In the genomic region with DNA sequence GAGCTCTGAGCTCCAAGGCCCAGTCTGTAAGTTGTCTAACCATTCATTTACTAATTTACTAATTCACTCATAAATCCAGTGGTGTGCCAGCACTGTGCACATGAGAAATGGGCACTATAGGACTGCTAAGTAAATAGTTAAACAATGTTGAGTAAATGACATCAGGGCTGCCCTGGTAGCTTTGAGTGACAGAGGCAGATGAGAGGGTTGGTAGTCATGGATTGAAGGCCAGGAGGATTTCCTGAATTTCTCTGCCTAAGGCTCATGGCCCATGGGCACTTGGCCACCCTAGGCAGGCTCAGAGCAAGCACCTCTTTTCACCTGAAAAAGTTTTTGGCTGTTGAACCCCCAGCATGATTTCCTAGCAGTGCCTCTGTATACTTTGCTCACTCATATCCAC, we compare ENCODE assay signal across 18 cellular contexts.
A peak's percentile ranks its signal among the peaks of the same experiment; 100 is the strongest.
DNase-seq lines count a peak whose midpoint lies in the region; ATAC-seq and TF ChIP-seq lines count a peak whose summit lies in the region.
"Had no signal": no experiment of that assay in that cellular context is flagged by ENCODE, and none has a peak within 500 bp of the region (broad histone marks: within the 10 kb centered on the region; RNA-seq: fewer than 3 reads in every experiment).

No MANE protein-coding gene starts in this region.

- no peak for ATAC-seq in GM23338
- ATAC-seq: HepG2 had no signal

- DNase-seq in GM23338 (ENCODE audit: low spot score) = no peak
- DNase-seq in SJCRH30 = peak; percentile 55 to 68
- DNase-seq in myocyte (ENCODE audit: low read depth) = peak; percentile 88
- no peak for DNase-seq in mesenteric fat pad (ENCODE audit: low spot score)
- no peak for DNase-seq in activated CD8-positive, alpha-beta memory T cell treated with anti-CD3 and anti-CD28 coated beads, Interleukin-2, amount 50 U/mL, for 48 hours
- no peak for DNase-seq in D341Med (ENCODE audit: low spot score)
- no peak for DNase-seq in right atrium auricular region (ENCODE audit: low spot score)
- DNase-seq: ACHN; BE2C; C1 segment of cervical spinal cord; CD4-positive, CD25-positive, alpha-beta regulatory T cell; CD8-positive, alpha-beta memory T cell; COR-L47; DMS79 treated with DMSO at 0.1 percent for 48 hours; GF-D8; H9 had no signal

- H2AFZ ChIP-seq in GM23338 = peak overlapping the region; percentile 89

- H3K4me3 Mint-ChIP-seq in GM23338 = no peak overlapping the region
- H3K4me3 Mint-ChIP-seq: CD4-positive, CD25-positive, alpha-beta regulatory T cell; CD8-positive, alpha-beta memory T cell; H9; IgD-negative memory B cell had no signal

- no peaks in the 10 kb centered on the region for H3F3A ChIP-seq in GM23338 (replicated peaks; ENCODE audit: low read depth)

- H3K27me3 Mint-ChIP-seq in GM23338 (ENCODE audit: insufficient read depth, low read depth, poor library complexity) = no peaks in the 10 kb centered on the region
- H3K27me3 Mint-ChIP-seq: CD4-positive, CD25-positive, alpha-beta regulatory T cell; IgD-negative memory B cell had no signal

- H3K36me3 ChIP-seq in GM23338 (ENCODE audit: insufficient read depth) = no peaks in the 10 kb centered on the region
- H3K36me3 ChIP-seq in SJCRH30 = no peaks in the 10 kb centered on the region
- no peaks in the 10 kb centered on the region for H3K36me3 ChIP-seq in right atrium auricular region
- H3K36me3 ChIP-seq: BE2C had no signal

- no peaks in the 10 kb centered on the region for H3K9me2 ChIP-seq in GM23338 (ENCODE audit: insufficient read depth)

- no peak for TF ChIP-seq CTCF in GM23338 (conservative IDR thresholded peaks at IDR 0.05; ENCODE audit: low read depth in 2 of 2)
- no peak for TF ChIP-seq CTCF in right atrium auricular region (IDR thresholded peaks at IDR 0.05)

- H3K9me3 ChIP-seq in SJCRH30 (replicated peaks) (no peaks in the 10 kb centered on the region), right atrium auricular region (no peaks in the 10 kb centered on the region)
- H3K9me3 ChIP-seq: BE2C had no signal

- H4K20me1 ChIP-seq in GM23338 (replicated peaks; ENCODE audit: insufficient read depth) = no peaks in the 10 kb centered on the region

- H3K79me2 ChIP-seq in GM23338 (replicated peaks; ENCODE audit: insufficient read depth) = no peaks in the 10 kb centered on the region

- H3K4me3 ChIP-seq in GM23338 (no peak overlapping the region), SJCRH30 (no peak overlapping the region), right atrium auricular region (no peak overlapping the region)

- no peaks in the 10 kb centered on the region for H3K9me3 Mint-ChIP-seq in GM23338

- no peak overlapping the region for H3K27ac ChIP-seq in GM23338 (ENCODE audit: low read depth)
- H3K27ac ChIP-seq in SJCRH30 = no peak overlapping the region
- no peak overlapping the region for H3K27ac ChIP-seq in right atrium auricular region

- peaks cover 12% of the 10 kb centered on the region; the same call in 1 of the 2 replicates for H3K4me1 ChIP-seq in GM23338 (ENCODE audit: insufficient read depth)
- H3K4me1 ChIP-seq in SJCRH30 = peaks cover 6% of the 10 kb centered on the region
- no peaks in the 10 kb centered on the region for H3K4me1 ChIP-seq in right atrium auricular region
- H3K4me1 ChIP-seq: BE2C had no signal

- peaks cover 12% of the 10 kb centered on the region for H3K4me1 Mint-ChIP-seq in GM23338
- H3K4me1 Mint-ChIP-seq: CD4-positive, CD25-positive, alpha-beta regulatory T cell; CD8-positive, alpha-beta memory T cell; IgD-negative memory B cell had no signal

- no peaks in the 10 kb centered on the region for H3K36me3 Mint-ChIP-seq in GM23338 (ENCODE audit: low read depth)
- H3K36me3 Mint-ChIP-seq: IgD-negative memory B cell had no signal

- H3K27ac Mint-ChIP-seq in GM23338 = no peak overlapping the region
- H3K27ac Mint-ChIP-seq: CD4-positive, CD25-positive, alpha-beta regulatory T cell; CD8-positive, alpha-beta memory T cell; H9; IgD-negative memory B cell had no signal

- H3K4me2 ChIP-seq in GM23338 = no peak overlapping the region

- H3K27me3 ChIP-seq in GM23338 (ENCODE audit: insufficient read depth) (no peaks in the 10 kb centered on the region), SJCRH30 (no peaks in the 10 kb centered on the region), right atrium auricular region (no peaks in the 10 kb centered on the region)
- H3K27me3 ChIP-seq: BE2C had no signal

TF ChIP-seq in GM23338, 12 proteins besides CTCF, POLR2A, EP300 and RAD21:
- TF ChIP-seq EZH2 (IDR thresholded peaks at IDR 0.05; ENCODE audit: low read depth, unreplicated experiment) (no peak), EZH2phosphoT487 (IDR thresholded peaks at IDR 0.05; ENCODE audit: unreplicated experiment) (no peak), STAT1 (IDR thresholded peaks at IDR 0.05; ENCODE audit: unreplicated experiment) (no peak), JUNB (IDR thresholded peaks at IDR 0.05; ENCODE audit: unreplicated experiment) (no peak), NANOG (IDR thresholded peaks at IDR 0.05; ENCODE audit: borderline replicate concordance) (no peak), CREB1 (CRISPR knock-in tag; IDR thresholded peaks at IDR 0.05; ENCODE audit: low read depth) (no peak), POLR2AphosphoS5 (IDR thresholded peaks at IDR 0.05; ENCODE audit: low read depth) (no peak), ZNF331 (CRISPR knock-in tag; IDR thresholded peaks at IDR 0.05; ENCODE audit: low read depth) (no peak)

Comparison
In these comparisons a context has a peak if more than half of its experiments do, and no peak if none do; other contexts are left out.
1. DNase-seq: peak in SJCRH30 (2 of 2) and myocyte (single experiment); none in GM23338 (single experiment), mesenteric fat pad (single experiment), activated CD8-positive, alpha-beta memory T cell treated with anti-CD3 and anti-CD28 coated beads, Interleukin-2, amount 50 U/mL, for 48 hours (single experiment), D341Med (single experiment) and right atrium auricular region (single experiment).